Comparison of ENCODE assay signal across 1 cellular context in the genomic region with DNA sequence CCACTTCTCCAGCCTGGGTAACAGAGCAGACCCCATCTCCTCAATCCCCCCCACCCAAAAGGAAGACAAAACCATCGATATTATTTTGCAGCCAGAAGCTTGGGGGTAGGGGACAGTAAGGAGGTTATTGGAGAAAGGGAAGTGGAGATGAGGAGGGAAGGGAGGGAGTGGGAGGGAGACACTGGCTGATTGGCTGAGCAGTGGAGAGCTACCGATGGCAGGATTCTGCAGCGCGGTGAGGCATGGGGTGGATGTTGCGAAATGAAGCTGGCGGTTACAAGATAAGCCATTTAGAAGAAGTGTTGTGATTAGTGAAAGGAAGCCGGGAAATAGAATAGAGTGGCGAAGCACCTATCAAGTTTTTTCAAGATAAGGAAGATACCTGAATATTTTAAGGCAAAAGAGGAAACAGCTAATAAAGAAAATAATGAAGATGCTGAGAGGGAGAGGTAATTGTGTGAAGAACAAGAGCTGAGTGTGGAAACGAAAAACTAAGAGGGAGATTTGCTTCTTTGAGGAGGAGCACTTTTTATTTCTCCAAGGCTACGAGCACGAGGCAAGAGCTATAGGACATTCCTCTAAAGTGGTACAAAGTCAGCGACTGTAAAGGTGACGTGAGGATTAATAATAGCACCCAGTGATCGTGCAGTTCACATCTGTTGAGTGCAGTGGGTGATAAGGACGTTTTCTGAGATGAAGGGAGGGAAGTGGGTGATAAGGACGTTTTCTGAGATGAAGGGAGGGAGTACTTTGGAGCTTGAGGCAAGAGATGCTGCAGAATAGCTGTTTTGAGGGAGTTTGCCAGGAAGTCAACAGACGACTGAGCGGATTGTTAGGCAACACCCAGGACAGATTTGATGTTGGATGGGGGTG.
TF ChIP-seq lines count a peak whose summit lies in the region.

No MANE protein-coding gene starts in this region.

TF ChIP-seq in K562, 482 proteins besides CTCF, POLR2A, EP300 and RAD21 (continued from another document and continues in another):
- TF ChIP-seq, protein P1, sequence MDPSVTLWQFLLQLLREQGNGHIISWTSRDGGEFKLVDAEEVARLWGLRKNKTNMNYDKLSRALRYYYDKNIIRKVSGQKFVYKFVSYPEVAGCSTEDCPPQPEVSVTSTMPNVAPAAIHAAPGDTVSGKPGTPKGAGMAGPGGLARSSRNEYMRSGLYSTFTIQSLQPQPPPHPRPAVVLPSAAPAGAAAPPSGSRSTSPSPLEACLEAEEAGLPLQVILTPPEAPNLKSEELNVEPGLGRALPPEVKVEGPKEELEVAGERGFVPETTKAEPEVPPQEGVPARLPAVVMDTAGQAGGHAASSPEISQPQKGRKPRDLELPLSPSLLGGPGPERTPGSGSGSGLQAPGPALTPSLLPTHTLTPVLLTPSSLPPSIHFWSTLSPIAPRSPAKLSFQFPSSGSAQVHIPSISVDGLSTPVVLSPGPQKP (CRISPR knock-in tag; IDR thresholded peaks at IDR 0.05): no peak
- TF ChIP-seq CC2D1A (IDR thresholded peaks at IDR 0.05) (peak; percentile 93), CHD1 (IDR thresholded peaks at IDR 0.05; ENCODE audit: low read length) (peak; percentile 54), YY1 (IDR thresholded peaks at IDR 0.05; ENCODE audit: borderline replicate concordance in 1 of 3, control insufficient read depth in 1 of 3, extremely low read depth in 1 of 3, insufficient read depth in 3 of 3, insufficient read length in 1 of 3, insufficient replicate concordance in 2 of 3, low read depth in 1 of 3, low read length in 2 of 3) (peak in 1 of 3 experiments; percentile 38), ZNF778 (CRISPR knock-in tag; IDR thresholded peaks at IDR 0.05) (no peak), NEUROD1 (IDR thresholded peaks at IDR 0.05; ENCODE audit: borderline replicate concordance, low read depth, low read length, partially characterized antibody) (peak; percentile 79), GTF2F1 (IDR thresholded peaks at IDR 0.05; ENCODE audit: low read depth, low read length) (no peak), HNRNPLL (IDR thresholded peaks at IDR 0.05; ENCODE audit: low read depth, low read length, poor library complexity, severe bottlenecking) (no peak), GATAD2B (IDR thresholded peaks at IDR 0.05; ENCODE audit: borderline replicate concordance) (peak; percentile 79), ATF7 (IDR thresholded peaks at IDR 0.05) (peak; percentile 90), HDAC3 (IDR thresholded peaks at IDR 0.05; ENCODE audit: borderline replicate concordance, partially characterized antibody) (peak; percentile 83), LCOR (CRISPR knock-in tag; IDR thresholded peaks at IDR 0.05) (peak; percentile 24; the same call in 1 of the 2 replicates), SMAD4 (CRISPR knock-in tag; conservative IDR thresholded peaks at IDR 0.05) (peak; percentile 44; the same call in 1 of the 2 replicates), C11orf30 (IDR thresholded peaks at IDR 0.05; ENCODE audit: low read depth) (peak; percentile 43; the same call in 1 of the 2 replicates), SP1 (CRISPR knock-in tag; IDR thresholded peaks at IDR 0.05) (peak; percentile 56), ZNF57 (CRISPR knock-in tag; IDR thresholded peaks at IDR 0.05) (peak; percentile 76; the same call in 1 of the 2 replicates), ARID1B (IDR thresholded peaks at IDR 0.05) (peak; percentile 96), MECOM (CRISPR knock-in tag; IDR thresholded peaks at IDR 0.05) (peak; percentile 52), SAFB2 (IDR thresholded peaks at IDR 0.05; ENCODE audit: borderline replicate concordance, low read depth, low read length, severe bottlenecking) (no peak), RBM25 (IDR thresholded peaks at IDR 0.05; ENCODE audit: low read depth, low read length, severe bottlenecking) (no peak), EZH2 (IDR thresholded peaks at IDR 0.05; ENCODE audit: borderline replicate concordance, low read depth, low read length) (no peak), KDM1A (IDR thresholded peaks at IDR 0.05) (peak; percentile 85 to 86), NR3C1 (CRISPR knock-in tag; IDR thresholded peaks at IDR 0.05) (no peak), NFXL1 (CRISPR knock-in tag; IDR thresholded peaks at IDR 0.05) (no peak), RUNX1 (IDR thresholded peaks at IDR 0.05; ENCODE audit: low read depth) (no peak)
- TF ChIP-seq, protein P2, sequence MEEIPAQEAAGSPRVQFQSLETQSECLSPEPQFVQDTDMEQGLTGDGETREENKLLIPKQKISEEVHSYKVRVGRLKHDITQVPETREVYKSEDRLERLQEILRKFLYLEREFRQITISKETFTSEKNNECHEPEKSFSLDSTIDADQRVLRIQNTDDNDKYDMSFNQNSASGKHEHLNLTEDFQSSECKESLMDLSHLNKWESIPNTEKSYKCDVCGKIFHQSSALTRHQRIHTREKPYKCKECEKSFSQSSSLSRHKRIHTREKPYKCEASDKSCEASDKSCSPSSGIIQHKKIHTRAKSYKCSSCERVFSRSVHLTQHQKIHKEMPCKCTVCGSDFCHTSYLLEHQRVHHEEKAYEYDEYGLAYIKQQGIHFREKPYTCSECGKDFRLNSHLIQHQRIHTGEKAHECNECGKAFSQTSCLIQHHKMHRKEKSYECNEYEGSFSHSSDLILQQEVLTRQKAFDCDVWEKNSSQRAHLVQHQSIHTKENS (CRISPR knock-in tag; IDR thresholded peaks at IDR 0.05): no peak
- TF ChIP-seq, protein P3, sequence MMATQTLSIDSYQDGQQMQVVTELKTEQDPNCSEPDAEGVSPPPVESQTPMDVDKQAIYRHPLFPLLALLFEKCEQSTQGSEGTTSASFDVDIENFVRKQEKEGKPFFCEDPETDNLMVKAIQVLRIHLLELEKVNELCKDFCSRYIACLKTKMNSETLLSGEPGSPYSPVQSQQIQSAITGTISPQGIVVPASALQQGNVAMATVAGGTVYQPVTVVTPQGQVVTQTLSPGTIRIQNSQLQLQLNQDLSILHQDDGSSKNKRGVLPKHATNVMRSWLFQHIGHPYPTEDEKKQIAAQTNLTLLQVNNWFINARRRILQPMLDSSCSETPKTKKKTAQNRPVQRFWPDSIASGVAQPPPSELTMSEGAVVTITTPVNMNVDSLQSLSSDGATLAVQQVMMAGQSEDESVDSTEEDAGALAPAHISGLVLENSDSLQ (IDR thresholded peaks at IDR 0.05): peak; percentile 66
- TF ChIP-seq, protein P4, sequence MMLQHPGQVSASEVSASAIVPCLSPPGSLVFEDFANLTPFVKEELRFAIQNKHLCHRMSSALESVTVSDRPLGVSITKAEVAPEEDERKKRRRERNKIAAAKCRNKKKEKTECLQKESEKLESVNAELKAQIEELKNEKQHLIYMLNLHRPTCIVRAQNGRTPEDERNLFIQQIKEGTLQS (IDR thresholded peaks at IDR 0.05): peak; percentile 77
- TF ChIP-seq, protein P4 (CRISPR knock-in tag; conservative IDR thresholded peaks at IDR 0.05): no peak
- TF ChIP-seq, protein P5, sequence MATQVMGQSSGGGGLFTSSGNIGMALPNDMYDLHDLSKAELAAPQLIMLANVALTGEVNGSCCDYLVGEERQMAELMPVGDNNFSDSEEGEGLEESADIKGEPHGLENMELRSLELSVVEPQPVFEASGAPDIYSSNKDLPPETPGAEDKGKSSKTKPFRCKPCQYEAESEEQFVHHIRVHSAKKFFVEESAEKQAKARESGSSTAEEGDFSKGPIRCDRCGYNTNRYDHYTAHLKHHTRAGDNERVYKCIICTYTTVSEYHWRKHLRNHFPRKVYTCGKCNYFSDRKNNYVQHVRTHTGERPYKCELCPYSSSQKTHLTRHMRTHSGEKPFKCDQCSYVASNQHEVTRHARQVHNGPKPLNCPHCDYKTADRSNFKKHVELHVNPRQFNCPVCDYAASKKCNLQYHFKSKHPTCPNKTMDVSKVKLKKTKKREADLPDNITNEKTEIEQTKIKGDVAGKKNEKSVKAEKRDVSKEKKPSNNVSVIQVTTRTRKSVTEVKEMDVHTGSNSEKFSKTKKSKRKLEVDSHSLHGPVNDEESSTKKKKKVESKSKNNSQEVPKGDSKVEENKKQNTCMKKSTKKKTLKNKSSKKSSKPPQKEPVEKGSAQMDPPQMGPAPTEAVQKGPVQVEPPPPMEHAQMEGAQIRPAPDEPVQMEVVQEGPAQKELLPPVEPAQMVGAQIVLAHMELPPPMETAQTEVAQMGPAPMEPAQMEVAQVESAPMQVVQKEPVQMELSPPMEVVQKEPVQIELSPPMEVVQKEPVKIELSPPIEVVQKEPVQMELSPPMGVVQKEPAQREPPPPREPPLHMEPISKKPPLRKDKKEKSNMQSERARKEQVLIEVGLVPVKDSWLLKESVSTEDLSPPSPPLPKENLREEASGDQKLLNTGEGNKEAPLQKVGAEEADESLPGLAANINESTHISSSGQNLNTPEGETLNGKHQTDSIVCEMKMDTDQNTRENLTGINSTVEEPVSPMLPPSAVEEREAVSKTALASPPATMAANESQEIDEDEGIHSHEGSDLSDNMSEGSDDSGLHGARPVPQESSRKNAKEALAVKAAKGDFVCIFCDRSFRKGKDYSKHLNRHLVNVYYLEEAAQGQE (CRISPR knock-in tag; IDR thresholded peaks at IDR 0.05; ENCODE audit: low read depth): no peak
- TF ChIP-seq, protein P6, sequence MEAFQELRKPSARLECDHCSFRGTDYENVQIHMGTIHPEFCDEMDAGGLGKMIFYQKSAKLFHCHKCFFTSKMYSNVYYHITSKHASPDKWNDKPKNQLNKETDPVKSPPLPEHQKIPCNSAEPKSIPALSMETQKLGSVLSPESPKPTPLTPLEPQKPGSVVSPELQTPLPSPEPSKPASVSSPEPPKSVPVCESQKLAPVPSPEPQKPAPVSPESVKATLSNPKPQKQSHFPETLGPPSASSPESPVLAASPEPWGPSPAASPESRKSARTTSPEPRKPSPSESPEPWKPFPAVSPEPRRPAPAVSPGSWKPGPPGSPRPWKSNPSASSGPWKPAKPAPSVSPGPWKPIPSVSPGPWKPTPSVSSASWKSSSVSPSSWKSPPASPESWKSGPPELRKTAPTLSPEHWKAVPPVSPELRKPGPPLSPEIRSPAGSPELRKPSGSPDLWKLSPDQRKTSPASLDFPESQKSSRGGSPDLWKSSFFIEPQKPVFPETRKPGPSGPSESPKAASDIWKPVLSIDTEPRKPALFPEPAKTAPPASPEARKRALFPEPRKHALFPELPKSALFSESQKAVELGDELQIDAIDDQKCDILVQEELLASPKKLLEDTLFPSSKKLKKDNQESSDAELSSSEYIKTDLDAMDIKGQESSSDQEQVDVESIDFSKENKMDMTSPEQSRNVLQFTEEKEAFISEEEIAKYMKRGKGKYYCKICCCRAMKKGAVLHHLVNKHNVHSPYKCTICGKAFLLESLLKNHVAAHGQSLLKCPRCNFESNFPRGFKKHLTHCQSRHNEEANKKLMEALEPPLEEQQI (IDR thresholded peaks at IDR 0.05): peak; percentile 72
- TF ChIP-seq, protein P7, sequence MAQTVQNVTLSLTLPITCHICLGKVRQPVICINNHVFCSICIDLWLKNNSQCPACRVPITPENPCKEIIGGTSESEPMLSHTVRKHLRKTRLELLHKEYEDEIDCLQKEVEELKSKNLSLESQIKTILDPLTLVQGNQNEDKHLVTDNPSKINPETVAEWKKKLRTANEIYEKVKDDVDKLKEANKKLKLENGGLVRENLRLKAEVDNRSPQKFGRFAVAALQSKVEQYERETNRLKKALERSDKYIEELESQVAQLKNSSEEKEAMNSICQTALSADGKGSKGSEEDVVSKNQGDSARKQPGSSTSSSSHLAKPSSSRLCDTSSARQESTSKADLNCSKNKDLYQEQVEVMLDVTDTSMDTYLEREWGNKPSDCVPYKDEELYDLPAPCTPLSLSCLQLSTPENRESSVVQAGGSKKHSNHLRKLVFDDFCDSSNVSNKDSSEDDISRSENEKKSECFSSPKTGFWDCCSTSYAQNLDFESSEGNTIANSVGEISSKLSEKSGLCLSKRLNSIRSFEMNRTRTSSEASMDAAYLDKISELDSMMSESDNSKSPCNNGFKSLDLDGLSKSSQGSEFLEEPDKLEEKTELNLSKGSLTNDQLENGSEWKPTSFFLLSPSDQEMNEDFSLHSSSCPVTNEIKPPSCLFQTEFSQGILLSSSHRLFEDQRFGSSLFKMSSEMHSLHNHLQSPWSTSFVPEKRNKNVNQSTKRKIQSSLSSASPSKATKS (CRISPR knock-in tag; IDR thresholded peaks at IDR 0.05): no peak
- TF ChIP-seq, protein P8, sequence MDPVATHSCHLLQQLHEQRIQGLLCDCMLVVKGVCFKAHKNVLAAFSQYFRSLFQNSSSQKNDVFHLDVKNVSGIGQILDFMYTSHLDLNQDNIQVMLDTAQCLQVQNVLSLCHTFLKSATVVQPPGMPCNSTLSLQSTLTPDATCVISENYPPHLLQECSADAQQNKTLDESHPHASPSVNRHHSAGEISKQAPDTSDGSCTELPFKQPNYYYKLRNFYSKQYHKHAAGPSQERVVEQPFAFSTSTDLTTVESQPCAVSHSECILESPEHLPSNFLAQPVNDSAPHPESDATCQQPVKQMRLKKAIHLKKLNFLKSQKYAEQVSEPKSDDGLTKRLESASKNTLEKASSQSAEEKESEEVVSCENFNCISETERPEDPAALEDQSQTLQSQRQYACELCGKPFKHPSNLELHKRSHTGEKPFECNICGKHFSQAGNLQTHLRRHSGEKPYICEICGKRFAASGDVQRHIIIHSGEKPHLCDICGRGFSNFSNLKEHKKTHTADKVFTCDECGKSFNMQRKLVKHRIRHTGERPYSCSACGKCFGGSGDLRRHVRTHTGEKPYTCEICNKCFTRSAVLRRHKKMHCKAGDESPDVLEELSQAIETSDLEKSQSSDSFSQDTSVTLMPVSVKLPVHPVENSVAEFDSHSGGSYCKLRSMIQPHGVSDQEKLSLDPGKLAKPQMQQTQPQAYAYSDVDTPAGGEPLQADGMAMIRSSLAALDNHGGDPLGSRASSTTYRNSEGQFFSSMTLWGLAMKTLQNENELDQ (CRISPR knock-in tag; IDR thresholded peaks at IDR 0.05; ENCODE audit: borderline replicate concordance): no peak
- TF ChIP-seq, protein P9, sequence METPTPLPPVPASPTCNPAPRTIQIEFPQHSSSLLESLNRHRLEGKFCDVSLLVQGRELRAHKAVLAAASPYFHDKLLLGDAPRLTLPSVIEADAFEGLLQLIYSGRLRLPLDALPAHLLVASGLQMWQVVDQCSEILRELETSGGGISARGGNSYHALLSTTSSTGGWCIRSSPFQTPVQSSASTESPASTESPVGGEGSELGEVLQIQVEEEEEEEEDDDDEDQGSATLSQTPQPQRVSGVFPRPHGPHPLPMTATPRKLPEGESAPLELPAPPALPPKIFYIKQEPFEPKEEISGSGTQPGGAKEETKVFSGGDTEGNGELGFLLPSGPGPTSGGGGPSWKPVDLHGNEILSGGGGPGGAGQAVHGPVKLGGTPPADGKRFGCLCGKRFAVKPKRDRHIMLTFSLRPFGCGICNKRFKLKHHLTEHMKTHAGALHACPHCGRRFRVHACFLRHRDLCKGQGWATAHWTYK (CRISPR knock-in tag; IDR thresholded peaks at IDR 0.05): no peak; the same call in 1 of the 2 replicates
